9 cellular contexts compared by ENCODE assay signal in the genomic region with DNA sequence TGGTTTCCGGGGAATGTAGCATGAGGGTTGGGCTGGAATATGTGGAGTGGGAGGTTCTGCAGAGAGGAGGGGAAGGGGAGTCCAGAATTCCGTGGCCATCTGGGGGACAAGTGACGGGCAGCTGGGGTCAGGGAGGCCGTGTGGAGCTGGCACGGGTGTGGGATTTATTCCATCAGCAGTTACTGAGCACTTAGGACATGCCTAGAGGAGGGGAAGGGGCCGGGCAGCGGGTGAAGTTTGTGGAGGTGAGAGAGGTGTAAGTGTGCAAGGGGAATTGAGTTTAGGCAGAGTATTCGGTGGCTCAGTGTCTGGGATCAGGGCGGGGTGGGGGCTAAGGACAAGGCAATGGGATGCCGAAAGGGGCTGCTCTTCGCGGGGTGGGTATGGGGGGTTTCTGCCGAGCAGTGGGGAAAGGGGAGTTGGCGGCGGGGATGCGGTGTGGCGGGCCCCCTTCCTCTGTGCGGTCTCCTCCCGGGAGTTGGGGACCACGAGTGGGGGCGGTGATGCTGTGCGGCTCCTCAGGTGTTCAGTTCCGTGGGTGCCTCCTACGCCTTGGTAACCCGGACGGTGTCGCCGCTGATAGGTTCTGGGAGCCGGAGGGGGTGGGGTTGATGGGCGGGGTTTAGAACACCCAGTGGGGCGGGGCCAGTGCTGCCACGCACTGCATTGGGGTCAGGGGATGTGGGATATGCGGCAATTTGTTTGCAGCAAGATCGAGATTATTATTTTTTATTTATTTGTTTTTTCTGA. TPM values are rescaled to one million over a fixed set of nuclear protein-coding genes. Genes with fewer than 3 reads are reported as not detected.
DNase-seq lines count a peak whose midpoint lies in the region; ATAC-seq and TF ChIP-seq lines count a peak whose summit lies in the region.
"Had no signal": no experiment of that assay in that cellular context is flagged by ENCODE, and none has a peak within 500 bp of the region (broad histone marks: within the 10 kb centered on the region; RNA-seq: fewer than 3 reads in every experiment).

No MANE protein-coding gene starts in this region.

- CTCF ChIA-PET in OCI-LY7 (lab: Charles Lee; ENCODE audit: unreplicated experiment) = no interaction called here
- CTCF ChIA-PET in activated naive CD4-positive, alpha-beta T cell treated with anti-CD3 and anti-CD28 coated beads, Interleukin-2, amount 10 ng/mL, durations not matched to agents 7 days and 5 days (lab: Charles Lee) = no interaction called here

- peaks cover 17% of the 10 kb centered on the region for H3K27me3 Mint-ChIP-seq in activated naive CD4-positive, alpha-beta T cell treated with anti-CD3 and anti-CD28 coated beads, Interleukin-2, amount 10 ng/mL, durations not matched to agents 7 days and 5 days

- peak overlapping the region; percentile 79 for H3K4me2 ChIP-seq in OCI-LY7 (ENCODE audit: low read length)

- TF ChIP-seq CTCF in GM12875 (IDR thresholded peaks at IDR 0.05; ENCODE audit: borderline replicate concordance, insufficient read depth, low read depth, low read length) = no peak
- TF ChIP-seq CTCF in OCI-LY7 (conservative IDR thresholded peaks at IDR 0.05; ENCODE audit: low read length) = no peak

- no peaks in the 10 kb centered on the region for H4K20me1 ChIP-seq in OCI-LY7 (ENCODE audit: insufficient read depth, low read length)

- no peaks in the 10 kb centered on the region for H3K36me3 Mint-ChIP-seq in activated naive CD4-positive, alpha-beta T cell treated with anti-CD3 and anti-CD28 coated beads, Interleukin-2, amount 10 ng/mL, durations not matched to agents 7 days and 5 days

- H3K4me1 ChIP-seq in OCI-LY7 (ENCODE audit: insufficient read depth, low read length, poor library complexity, severe bottlenecking) = peaks cover 19% of the 10 kb centered on the region

- H3K36me3 ChIP-seq in OCI-LY7 (ENCODE audit: insufficient read depth, low read length) = peaks cover 9% of the 10 kb centered on the region; the same call in 1 of the 2 replicates

- 0 out of 2 replicates have a peak overlapping the region, but pooled peaks have one; percentile 28 for H2AFZ ChIP-seq in OCI-LY7 (ENCODE audit: low read length)

- no peaks in the 10 kb centered on the region for H3K9me3 Mint-ChIP-seq in activated naive CD4-positive, alpha-beta T cell treated with anti-CD3 and anti-CD28 coated beads, Interleukin-2, amount 10 ng/mL, durations not matched to agents 7 days and 5 days

- peaks cover 33% of the 10 kb centered on the region for H3K4me1 Mint-ChIP-seq in activated naive CD4-positive, alpha-beta T cell treated with anti-CD3 and anti-CD28 coated beads, Interleukin-2, amount 10 ng/mL, durations not matched to agents 7 days and 5 days

- H3K9me3 ChIP-seq in OCI-LY7 (ENCODE audit: low read length) = no peaks in the 10 kb centered on the region

- H3K27ac ChIP-seq in OCI-LY7 (ENCODE audit: low read depth, low read length, poor library complexity, severe bottlenecking) = no peak overlapping the region

- H3K4me3 Mint-ChIP-seq in activated naive CD4-positive, alpha-beta T cell treated with anti-CD3 and anti-CD28 coated beads, Interleukin-2, amount 10 ng/mL, durations not matched to agents 7 days and 5 days = peak overlapping the region; percentile 70

- intact Hi-C loops in OCI-LY7 (cut with micrococcal nuclease; ENCODE audit: unreplicated experiment) = no loop called here
- intact Hi-C loops in left ventricle myocardium superior (cut with micrococcal nuclease) = no loop called here

- H3K9me2 ChIP-seq in OCI-LY7 (ENCODE audit: insufficient read depth, low read length) = no peaks in the 10 kb centered on the region

- ATAC-seq in left ventricle myocardium superior (peak; percentile 67), GM21528 (IDR thresholded peaks at IDR 0.05; ENCODE audit: low FRiP score, unreplicated experiment) (no peak)

- POLR2A ChIA-PET in OCI-LY7 (lab: Charles Lee) = interaction anchor here (0.5 kb wide), 1 partner anchor 810 kb away, joined by 3 read pairs; no protein-coding TSS in a partner anchor

- peak overlapping the region; percentile 35 for H3K4me3 ChIP-seq in GM12875 (ENCODE audit: low read depth, low read length)
- H3K4me3 ChIP-seq in OCI-LY7 (ENCODE audit: low read depth, low read length, poor library complexity, severe bottlenecking) = peak overlapping the region; percentile 65

- DNase-seq in OCI-LY7 (ENCODE audit: low spot score) (peak; percentile 81), left ventricle myocardium superior (peak; percentile 51), NCI-H1694 (lab: John Stamatoyannopoulos, UW) (no peak), NOMO-1 treated with dmso at 0.1 percent for 144 hours (lab: John Stamatoyannopoulos, UW; ENCODE audit: unreplicated experiment) (no peak)
- DNase-seq in activated naive CD4-positive, alpha-beta T cell treated with anti-CD3 and anti-CD28 coated beads, Interleukin-2, amount 10 ng/mL, durations not matched to agents 7 days and 5 days = peak; percentile 86
- DNase-seq in stimulated activated CD4-positive, alpha-beta T cell treated with anti-CD3 and anti-CD28 coated beads, Interleukin-15, amount 100 ng/mL, for 1 hour (ENCODE audit: low read depth in 1 of 2, low spot score in 1 of 2) = peak; percentile 52 to 53

- H3K79me2 ChIP-seq in OCI-LY7 (ENCODE audit: insufficient read depth, low read depth, low read length) = peaks cover 6% of the 10 kb centered on the region; the same call in 1 of the 2 replicates

- H3K27ac Mint-ChIP-seq in activated naive CD4-positive, alpha-beta T cell treated with anti-CD3 and anti-CD28 coated beads, Interleukin-2, amount 10 ng/mL, durations not matched to agents 7 days and 5 days = no peak overlapping the region

- BruUV-seq in OCI-LY7 (replicated peaks; lab: Mats Ljungman, UMichigan) = no TSS peak

RNA-seq across cellular contexts. Expression of a gene that starts 5.4 kb away (rescaled TPM):
- 14.2 and 15.3 TPM in 2 replicates for total RNA-seq in OCI-LY7 (2014; rRNA removed; shearing (Covaris generic))
- total RNA-seq in OCI-LY7 (2022) (20.1 and 23.0 TPM in 2 replicates), left ventricle myocardium superior (7.7 TPM)

RNA-seq across cellular contexts. Expression of a gene that starts 22.2 kb away (rescaled TPM):
- total RNA-seq in OCI-LY7 (2014; rRNA removed; shearing (Covaris generic)) = not detected in 2 replicates
- not detected in 2 replicates for total RNA-seq in OCI-LY7 (2022)
- 0.50 TPM for total RNA-seq in left ventricle myocardium superior
- total RNA-seq: mononuclear cell had no signal

RNA-seq across cellular contexts. Expression of a gene that starts 27.0 kb away (rescaled TPM):
- not detected in 2 replicates for total RNA-seq in OCI-LY7 (2014; rRNA removed; shearing (Covaris generic))
- total RNA-seq in OCI-LY7 (2022) (0.19 and 0.30 TPM in 2 replicates), left ventricle myocardium superior (5.9 TPM)

RNA-seq across cellular contexts. Expression of a gene that starts 40.1 kb away (rescaled TPM):
- not detected in 2 replicates for total RNA-seq in OCI-LY7 (2014; rRNA removed; shearing (Covaris generic))
- total RNA-seq in OCI-LY7 (2022) = not detected in 2 replicates
- total RNA-seq in left ventricle myocardium superior = not detected

Comparison
In these comparisons a context has a peak if more than half of its experiments do, and no peak if none do; other contexts are left out.
1. DNase-seq: peak in OCI-LY7 (single experiment), activated naive CD4-positive, alpha-beta T cell treated with anti-CD3 and anti-CD28 coated beads, Interleukin-2, amount 10 ng/mL, durations not matched to agents 7 days and 5 days (single experiment), left ventricle myocardium superior (single experiment) and stimulated activated CD4-positive, alpha-beta T cell treated with anti-CD3 and anti-CD28 coated beads, Interleukin-15, amount 100 ng/mL, for 1 hour (2 of 2); none in NCI-H1694 (single experiment) and NOMO-1 treated with dmso at 0.1 percent for 144 hours (single experiment).